In genomic region chrX:113269203-113269602, GRCh38 we compare ENCODE assay signal across 35 cellular contexts.
"Had no signal": no experiment of that assay in that cellular context is flagged by ENCODE, and none has a peak within 500 bp of the region (broad histone marks: within the 10 kb centered on the region; RNA-seq: fewer than 3 reads in every experiment).

No MANE protein-coding gene starts in this region.

- H3K9me3 ChIP-seq: MG63 had no signal

- H3K36me3 ChIP-seq: MG63 had no signal

- DNase-seq: Karpas-422, Kasumi-1, MG63, MM.1S, MV-4-11, NCI-H1048, NCI-H1092, NCI-H1092 treated with DMSO at 0.1 percent for 48 hours, NCI-H1105, NCI-H1105 treated with DMSO at 0.1 percent for 48 hours, NCI-H1417, NCI-H1417 treated with DMSO at 0.1 percent for 48 hours, NCI-H1436, NCI-H1436 treated with DMSO at 0.1 percent for 48 hours, NCI-H146, NCI-H1694, NCI-H1694 treated with DMSO at 0.1 percent for 48 hours, NCI-H187, NCI-H187 treated with DMSO at 0.1 percent for 48 hours, NCI-H1930, NCI-H2029, NCI-H2029 treated with DMSO at 0.1 percent for 48 hours, NCI-H2081, NCI-H2081 treated with DMSO at 0.1 percent for 48 hours, NCI-H2107, NCI-H2171, NCI-H2171 treated with DMSO at 0.1 percent for 48 hours, NCI-H2227 treated with DMSO at 0.1 percent for 48 hours, NCI-H226, NCI-H345, NCI-H446, NCI-H446 treated with DMSO at 0.1 percent for 48 hours, NCI-H510A, NCI-H510A treated with DMSO at 0.1 percent for 48 hours, NCI-H524 had no signal

- H3K4me3 ChIP-seq: MG63 had no signal

- H3K27me3 ChIP-seq: MG63 had no signal
